In the genomic region with DNA sequence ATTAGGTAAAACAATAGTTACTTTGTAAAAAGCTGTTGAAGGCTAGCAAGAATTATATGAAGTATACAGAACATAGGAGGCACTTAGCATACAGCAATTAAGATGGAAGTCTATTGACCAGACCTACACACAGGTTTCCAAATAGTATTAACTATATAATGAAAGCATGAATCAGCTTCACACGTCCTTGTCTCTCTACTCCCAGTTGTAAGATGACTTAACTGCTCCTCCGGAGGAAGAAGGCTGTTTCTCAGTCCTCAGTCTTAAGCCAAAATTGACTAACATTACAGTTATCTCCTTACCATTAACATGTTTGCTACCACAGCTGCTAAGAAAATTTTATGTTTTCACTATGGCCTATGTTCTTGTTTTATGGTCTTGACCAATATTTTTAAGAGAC, we compare ENCODE assay signal across 15 cellular contexts. TPM values are rescaled to one million over a fixed set of nuclear protein-coding genes. Genes with fewer than 3 reads are reported as not detected.
DNase-seq lines count a peak whose midpoint lies in the region; ATAC-seq and TF ChIP-seq lines count a peak whose summit lies in the region.
"Had no signal": no experiment of that assay in that cellular context is flagged by ENCODE, and none has a peak within 500 bp of the region (broad histone marks: within the 10 kb centered on the region; RNA-seq: fewer than 3 reads in every experiment).

No MANE protein-coding gene starts in this region.

- DNase-seq in Caco-2, result no peak
- DNase-seq in caudate nucleus (lab: John Stamatoyannopoulos, UW), result no peak
- DNase-seq in osteoblast (ENCODE audit: insufficient read length, low spot score, missing footprints), result no peak
- DNase-seq in lower lobe of right lung, result no peak
- DNase-seq in GM13976 (ENCODE audit: low spot score), result no peak
- DNase-seq in CD8-positive, alpha-beta T cell, result no peak
- DNase-seq: COR-L47, GOT3, mesendoderm, NCI-H524, T-helper 9 cell had no signal

- H3K9me3 ChIP-seq in Caco-2 (no peaks in the 10 kb centered on the region), osteoblast (ENCODE audit: low read depth, low read length) (no peaks in the 10 kb centered on the region), lower lobe of right lung (no peaks in the 10 kb centered on the region)
- H3K9me3 ChIP-seq in CD8-positive, alpha-beta T cell (ENCODE audit: low read length), result no peaks in the 10 kb centered on the region

- no peaks in the 10 kb centered on the region for H3K27me3 ChIP-seq in Caco-2 (replicated peaks; ENCODE audit: control insufficient read depth, insufficient read depth, low read length)
- no peaks in the 10 kb centered on the region for H3K27me3 ChIP-seq in KMS-11 (ENCODE audit: insufficient read depth, low read depth)
- H3K27me3 ChIP-seq in osteoblast (ENCODE audit: insufficient read depth, low read length), result no peaks in the 10 kb centered on the region
- H3K27me3 ChIP-seq in lower lobe of right lung (ENCODE audit: low read depth), result no peaks in the 10 kb centered on the region
- H3K27me3 ChIP-seq in CD8-positive, alpha-beta T cell (ENCODE audit: insufficient read depth, low read length), result no peaks in the 10 kb centered on the region

- POLR2A ChIA-PET in Caco-2 (lab: Charles Lee), result interaction anchor here (0.5 to 0.6 kb wide), 3 partner anchors 13 to 71 kb away, joined by 3 to 8 read pairs (median 3); no protein-coding TSS in a partner anchor
- POLR2A ChIA-PET in CD8-positive, alpha-beta T cell (lab: Charles Lee), result interaction anchor here (1.0 kb wide), 1 partner anchor 21 kb away, joined by 3 read pairs; no protein-coding TSS in a partner anchor

- no peak for ATAC-seq in HG02938 (IDR thresholded peaks at IDR 0.05; ENCODE audit: unreplicated experiment)
- no peak for ATAC-seq in lower lobe of right lung
- ATAC-seq in CD8-positive, alpha-beta T cell, result no peak

- H3K27ac ChIP-seq in KMS-11, result peak overlapping the region; percentile 61; the same call in 1 of the 2 replicates
- peak overlapping the region; percentile 65 for H3K27ac ChIP-seq in caudate nucleus (ENCODE audit: low read depth, low read length)
- H3K27ac ChIP-seq in osteoblast (ENCODE audit: low read depth, low read length), result peak overlapping the region; percentile 57
- no peak overlapping the region for H3K27ac ChIP-seq in lower lobe of right lung
- no peak overlapping the region for H3K27ac ChIP-seq in CD8-positive, alpha-beta T cell (ENCODE audit: low read depth, low read length)
- H3K27ac ChIP-seq: RWPE1 had no signal

- TF ChIP-seq CTCF in Caco-2 (IDR thresholded peaks at IDR 0.05; ENCODE audit: insufficient read depth in 1 of 2, low read depth in 1 of 2, low read length in 1 of 2, severe bottlenecking in 1 of 2, unreplicated experiment in 1 of 2) (no peak), KMS-11 (conservative IDR thresholded peaks at IDR 0.05; ENCODE audit: low read depth, low read length) (no peak), osteoblast (IDR thresholded peaks at IDR 0.05; ENCODE audit: extremely low read depth, low read depth, low read length) (no peak), lower lobe of right lung (IDR thresholded peaks at IDR 0.05) (no peak), GM13976 (IDR thresholded peaks at IDR 0.05; ENCODE audit: borderline replicate concordance, control extremely low read depth, extremely low read depth, insufficient read depth, missing control alignments) (no peak)
- TF ChIP-seq CTCF in CD8-positive, alpha-beta T cell (IDR thresholded peaks at IDR 0.05), result no peak

- H3K4me2 ChIP-seq in KMS-11, result peak overlapping the region; percentile 6; the same call in 1 of the 2 replicates
- H3K4me2 ChIP-seq in osteoblast (ENCODE audit: insufficient read depth, low read length), result no peak overlapping the region

- H4K20me1 ChIP-seq in KMS-11 (ENCODE audit: insufficient read depth), result peaks cover 11% of the 10 kb centered on the region; the same call in 1 of the 2 replicates
- H4K20me1 ChIP-seq in osteoblast (ENCODE audit: insufficient read depth, low read length), result peaks cover 77% of the 10 kb centered on the region

- H3K9me3 Mint-ChIP-seq in Caco-2 (ENCODE audit: unreplicated experiment), result no peaks in the 10 kb centered on the region
- no peaks in the 10 kb centered on the region for H3K9me3 Mint-ChIP-seq in CD8-positive, alpha-beta T cell
- H3K9me3 Mint-ChIP-seq: brain had no signal

- peak overlapping the region; percentile 28 for H3K27ac Mint-ChIP-seq in Caco-2 (ENCODE audit: unreplicated experiment)
- H3K27ac Mint-ChIP-seq in CD8-positive, alpha-beta T cell, result no peak overlapping the region

- H3K4me3 Mint-ChIP-seq in Caco-2 (ENCODE audit: unreplicated experiment), result no peak overlapping the region
- no peak overlapping the region for H3K4me3 Mint-ChIP-seq in CD8-positive, alpha-beta T cell
- H3K4me3 Mint-ChIP-seq: brain had no signal

- no TSS peak for BruUV-seq in Caco-2 (replicated peaks; lab: Mats Ljungman, UMichigan)

- H3K4me3 ChIP-seq in Caco-2 (ENCODE audit: low read depth, low read length) (no peak overlapping the region), KMS-11 (IDR thresholded peaks at IDR 0.05; ENCODE audit: insufficient read depth, low read depth, low read length) (no peak overlapping the region), osteoblast (ENCODE audit: insufficient read depth, low read length) (no peak overlapping the region), lower lobe of right lung (no peak overlapping the region)
- H3K4me3 ChIP-seq in CD8-positive, alpha-beta T cell (ENCODE audit: low read depth, low read length), result no peak overlapping the region

- H3K27me3 Mint-ChIP-seq in Caco-2 (ENCODE audit: insufficient read depth, unreplicated experiment), result no peaks in the 10 kb centered on the region
- no peaks in the 10 kb centered on the region for H3K27me3 Mint-ChIP-seq in CD8-positive, alpha-beta T cell (ENCODE audit: low read depth)

- peaks cover 67% of the 10 kb centered on the region for H3K79me2 ChIP-seq in KMS-11 (ENCODE audit: insufficient read depth, low read depth)
- peaks cover 73% of the 10 kb centered on the region for H3K79me2 ChIP-seq in osteoblast (ENCODE audit: insufficient read depth, low read length)

- H2AFZ ChIP-seq in KMS-11 (ENCODE audit: low read depth) (no peak overlapping the region), osteoblast (ENCODE audit: low read length) (no peak overlapping the region)

- no peaks in the 10 kb centered on the region for H3K36me3 ChIP-seq in Caco-2 (ENCODE audit: control insufficient read depth, insufficient read depth, low read length)
- H3K36me3 ChIP-seq in KMS-11 (ENCODE audit: insufficient read depth), result no peaks in the 10 kb centered on the region
- no peaks in the 10 kb centered on the region for H3K36me3 ChIP-seq in osteoblast (ENCODE audit: insufficient read depth, low read length)
- H3K36me3 ChIP-seq in lower lobe of right lung, result no peaks in the 10 kb centered on the region
- H3K36me3 ChIP-seq in CD8-positive, alpha-beta T cell (ENCODE audit: insufficient read depth, low read length), result no peaks in the 10 kb centered on the region

- in situ Hi-C loops in GM13976 (cut with MboI; ENCODE audit: low sequenced_read_pairs, unreplicated experiment), result no loop called here

- H3K4me1 ChIP-seq in Caco-2 (peaks cover 73% of the 10 kb centered on the region), KMS-11 (ENCODE audit: low read depth, poor library complexity, severe bottlenecking) (peaks cover 68% of the 10 kb centered on the region), osteoblast (ENCODE audit: insufficient read depth, low read length) (peaks cover 40% of the 10 kb centered on the region), lower lobe of right lung (peaks cover 58% of the 10 kb centered on the region)
- H3K4me1 ChIP-seq in CD8-positive, alpha-beta T cell (ENCODE audit: insufficient read depth, low read length), result peaks cover 33% of the 10 kb centered on the region

- peaks cover 61% of the 10 kb centered on the region for H3K4me1 Mint-ChIP-seq in Caco-2 (ENCODE audit: low read depth, unreplicated experiment)
- H3K4me1 Mint-ChIP-seq in CD8-positive, alpha-beta T cell (ENCODE audit: low read depth), result peaks cover 69% of the 10 kb centered on the region

- no peaks in the 10 kb centered on the region for H3K36me3 Mint-ChIP-seq in Caco-2 (ENCODE audit: insufficient read depth, unreplicated experiment)
- H3K36me3 Mint-ChIP-seq in CD8-positive, alpha-beta T cell, result peaks cover 10% of the 10 kb centered on the region
- H3K36me3 Mint-ChIP-seq: brain had no signal

- CTCF ChIA-PET in Caco-2 (lab: Charles Lee), result interaction anchor here (1.1 kb wide), 1 partner anchor 23 kb away, joined by 3 read pairs; no protein-coding TSS in a partner anchor
- CTCF ChIA-PET in CD8-positive, alpha-beta T cell (lab: Charles Lee), result no interaction called here

- intact Hi-C loops in Caco-2 (cut with micrococcal nuclease; ENCODE audit: unreplicated experiment) (loop anchor here (2.0 kb wide), 1 partner anchor 13 kb away; no protein-coding TSS in a partner anchor), lower lobe of right lung (cut with DNase I) (no loop called here)
- intact Hi-C loops in CD8-positive, alpha-beta T cell (cut with DNase I, micrococcal nuclease), result loop anchor here in 1 of 2 experiments (2.0 kb wide), 1 partner anchor 21 kb away; no protein-coding TSS in a partner anchor

- no peak overlapping the region for H3K9ac ChIP-seq in KMS-11

RNA-seq across cellular contexts. Expression of gene SIK3, which starts 24.7 kb away (rescaled TPM):
- total RNA-seq in Caco-2 (2022) (65.7 and 69.4 TPM in 2 replicates), osteoblast (24.8 and 25.7 TPM in 2 replicates), lower lobe of right lung (32.9 TPM)
- 100 to 1,000 TPM in 1 of 2 experiments, 10 to 100 TPM in 1; 96.6 to 107 TPM for total RNA-seq in CD8-positive, alpha-beta T cell

Comparison
In these comparisons a context has a peak if more than half of its experiments do, and no peak if none do; other contexts are left out.
1. H3K27ac ChIP-seq: peak in KMS-11 (single experiment), caudate nucleus (single experiment) and osteoblast (single experiment); none in lower lobe of right lung (single experiment) and CD8-positive, alpha-beta T cell (single experiment).